18 cellular contexts compared by ENCODE assay signal in genomic region chr2:122758967-122759366, GRCh38.
DNase-seq lines count a peak whose midpoint lies in the region; ATAC-seq and TF ChIP-seq lines count a peak whose summit lies in the region.
"Had no signal": no experiment of that assay in that cellular context is flagged by ENCODE, and none has a peak within 500 bp of the region (broad histone marks: within the 10 kb centered on the region; RNA-seq: fewer than 3 reads in every experiment).

No MANE protein-coding gene starts in this region.

- peak; percentile 23 for DNase-seq in NCI-H510A treated with DMSO at 0.1 percent for 48 hours (lab: John Stamatoyannopoulos, UW)
- DNase-seq in NCI-H510A (lab: John Stamatoyannopoulos, UW) = no peak
- DNase-seq in WERI-Rb-1 = peak; percentile 10
- no peak for DNase-seq in DMS153 (lab: John Stamatoyannopoulos, UW)
- DNase-seq in erythroblast (lab: John Stamatoyannopoulos, UW) = no peak
- DNase-seq: COR-L47, DMS53, HFFc6, Kasumi-1, NCI-H187 treated with DMSO at 0.1 percent for 48 hours, NCI-H446 treated with DMSO at 0.1 percent for 48 hours, T-cell, T1000 had no signal

- no peaks in the 10 kb centered on the region for H3K36me3 ChIP-seq in WERI-Rb-1
- H3K36me3 ChIP-seq: BLaER1 treated with 17β-estradiol and CSF1 and Interleukin-3, amounts not matched to agents 10 nM and 100 nM had no signal

- H3K9me3 ChIP-seq in WERI-Rb-1 (ENCODE audit: severe bottlenecking) = no peaks in the 10 kb centered on the region

- no peaks in the 10 kb centered on the region for H3K27me3 ChIP-seq in WERI-Rb-1 (ENCODE audit: insufficient read depth, low read depth, severe bottlenecking)
- H3K27me3 ChIP-seq: BLaER1 treated with 17β-estradiol and CSF1 and Interleukin-3, amounts not matched to agents 10 nM and 100 nM had no signal

- no peak for TF ChIP-seq POLR2A in erythroblast (IDR thresholded peaks at IDR 0.05; ENCODE audit: low read length)

- no peak overlapping the region for H3K27ac ChIP-seq in WERI-Rb-1
- H3K27ac ChIP-seq: 22Rv1; BLaER1 treated with 17β-estradiol and CSF1 and Interleukin-3, amounts not matched to agents 10 nM and 100 nM had no signal

- no peak overlapping the region for H3K4me3 ChIP-seq in WERI-Rb-1 (ENCODE audit: low read depth, low read length)
- H3K4me3 ChIP-seq: BLaER1 treated with 17β-estradiol and CSF1 and Interleukin-3, amounts not matched to agents 10 nM and 100 nM had no signal

- TF ChIP-seq CTCF in WERI-Rb-1 (IDR thresholded peaks at IDR 0.05; ENCODE audit: low read depth, low read length) = no peak

- peak; percentile 66 for ATAC-seq in GM19438 (IDR thresholded peaks at IDR 0.05; ENCODE audit: low read depth, unreplicated experiment)
- ATAC-seq in HG03025 (IDR thresholded peaks at IDR 0.05; ENCODE audit: low FRiP score, unreplicated experiment) = peak; percentile 70
- ATAC-seq in GM19467 (IDR thresholded peaks at IDR 0.05; ENCODE audit: unreplicated experiment) = no peak
- ATAC-seq: T-cell had no signal

Comparison
In these comparisons a context has a peak if more than half of its experiments do, and no peak if none do; other contexts are left out.
1. DNase-seq: peak in NCI-H510A treated with DMSO at 0.1 percent for 48 hours (single experiment) and WERI-Rb-1 (single experiment); none in NCI-H510A (single experiment), DMS153 (single experiment) and erythroblast (0 of 2).